12 cellular contexts compared by ENCODE assay signal in genomic region chrX:37776283-37776986, GRCh38. TPM values are rescaled to one million over a fixed set of nuclear protein-coding genes. Genes with fewer than 3 reads are reported as not detected.
DNase-seq lines count a peak whose midpoint lies in the region; ATAC-seq and TF ChIP-seq lines count a peak whose summit lies in the region.
"Had no signal": no experiment of that assay in that cellular context is flagged by ENCODE, and none has a peak within 500 bp of the region (broad histone marks: within the 10 kb centered on the region; RNA-seq: fewer than 3 reads in every experiment).

No MANE protein-coding gene starts in this region.

- H2BK12ac ChIP-seq in trophoblast cell (ENCODE audit: low read length): no peak overlapping the region

- peak overlapping the region; percentile 28 for H3K4me3 Mint-ChIP-seq in activated naive CD4-positive, alpha-beta T cell treated with anti-CD3 and anti-CD28 coated beads, Interleukin-2, amount 10 ng/mL, durations not matched to agents 7 days and 5 days

- no peak overlapping the region for H3K14ac ChIP-seq in trophoblast cell (ENCODE audit: low read length)

- H3K4me2 ChIP-seq in OCI-LY3 (ENCODE audit: low read length) (peak overlapping the region; percentile 68), trophoblast cell (ENCODE audit: low read length) (no peak overlapping the region)

- H4K12ac ChIP-seq in trophoblast cell (ENCODE audit: low read depth, low read length): no peak overlapping the region

- no peak overlapping the region for H2AK5ac ChIP-seq in trophoblast cell (ENCODE audit: low read length)

- ATAC-seq in HG02884 (IDR thresholded peaks at IDR 0.05; ENCODE audit: unreplicated experiment) (peak; percentile 58), lower lobe of right lung (no peak)
- ATAC-seq: right lobe of liver had no signal

- no peak overlapping the region for H3K4ac ChIP-seq in trophoblast cell (ENCODE audit: low read depth, low read length)

- H3K9me3 ChIP-seq in OCI-LY3 (ENCODE audit: insufficient read depth, low read length) (no peaks in the 10 kb centered on the region), lower lobe of right lung (no peaks in the 10 kb centered on the region), trophoblast cell (ENCODE audit: insufficient read depth, low read depth, low read length) (no peaks in the 10 kb centered on the region)
- H3K9me3 ChIP-seq: BE2C, right lobe of liver had no signal

- no peaks in the 10 kb centered on the region for H3K9me3 Mint-ChIP-seq in activated naive CD4-positive, alpha-beta T cell treated with anti-CD3 and anti-CD28 coated beads, Interleukin-2, amount 10 ng/mL, durations not matched to agents 7 days and 5 days

- peak overlapping the region; percentile 73 for H3K27ac Mint-ChIP-seq in activated naive CD4-positive, alpha-beta T cell treated with anti-CD3 and anti-CD28 coated beads, Interleukin-2, amount 10 ng/mL, durations not matched to agents 7 days and 5 days

- H4K8ac ChIP-seq in trophoblast cell (ENCODE audit: low read depth, low read length): no peak overlapping the region

- DNase-seq in activated naive CD4-positive, alpha-beta T cell treated with anti-CD3 and anti-CD28 coated beads, Interleukin-2, amount 10 ng/mL, durations not matched to agents 7 days and 5 days: peak; percentile 32
- no peak for DNase-seq in activated naive CD4-positive, alpha-beta T cell treated with Interleukin-2 at 50 U/mL for 16 hours
- DNase-seq in lower lobe of right lung (no peak), mesenteric fat pad (ENCODE audit: low spot score) (no peak), C1 segment of cervical spinal cord (lab: John Stamatoyannopoulos, UW) (no peak), trophoblast cell (no peak)
- DNase-seq: BE2C, H7, right lobe of liver, WERI-Rb-1 had no signal

- H2BK5ac ChIP-seq in trophoblast cell (ENCODE audit: low read depth, low read length, poor library complexity): no peak overlapping the region

- CTCF ChIA-PET in activated naive CD4-positive, alpha-beta T cell treated with anti-CD3 and anti-CD28 coated beads, Interleukin-2, amount 10 ng/mL, durations not matched to agents 7 days and 5 days (lab: Charles Lee): interaction anchor here (1.0 to 1.3 kb wide), 3 partner anchors 22 to 49 kb away, joined by 4 to 5 read pairs (median 5); no protein-coding TSS in a partner anchor

- H2BK120ac ChIP-seq in trophoblast cell (ENCODE audit: insufficient read depth, low read length, poor library complexity): no peak overlapping the region

- H3K79me2 ChIP-seq in OCI-LY3 (ENCODE audit: low read length): peaks cover 21% of the 10 kb centered on the region
- no peaks in the 10 kb centered on the region for H3K79me2 ChIP-seq in trophoblast cell (ENCODE audit: control insufficient read depth, insufficient read depth, low read length, poor library complexity)

- no peak overlapping the region for H4K91ac ChIP-seq in trophoblast cell (ENCODE audit: low read depth, low read length)

- no peaks in the 10 kb centered on the region for H4K20me1 ChIP-seq in OCI-LY3 (ENCODE audit: insufficient read depth, low read length)

- no peak overlapping the region for H3K18ac ChIP-seq in trophoblast cell (ENCODE audit: low read length)

- H3K36me3 Mint-ChIP-seq in activated naive CD4-positive, alpha-beta T cell treated with anti-CD3 and anti-CD28 coated beads, Interleukin-2, amount 10 ng/mL, durations not matched to agents 7 days and 5 days: no peaks in the 10 kb centered on the region

- H3K9ac ChIP-seq in OCI-LY3 (ENCODE audit: low read length): peak overlapping the region; percentile 77
- H3K9ac ChIP-seq in trophoblast cell (ENCODE audit: low read length): no peak overlapping the region

- H3K27ac ChIP-seq in OCI-LY3 (ENCODE audit: low read length) (peak overlapping the region; percentile 98), lower lobe of right lung (no peak overlapping the region), trophoblast cell (ENCODE audit: low read depth, low read length) (no peak overlapping the region)
- H3K27ac ChIP-seq: right lobe of liver, WERI-Rb-1 had no signal

- H2AFZ ChIP-seq in OCI-LY3 (ENCODE audit: low read depth, low read length) (no peak overlapping the region), trophoblast cell (ENCODE audit: insufficient read depth, low read length, poor library complexity) (no peak overlapping the region)

- H3K27me3 ChIP-seq in OCI-LY3 (ENCODE audit: low read depth, low read length) (no peaks in the 10 kb centered on the region), lower lobe of right lung (ENCODE audit: low read depth) (no peaks in the 10 kb centered on the region), trophoblast cell (ENCODE audit: insufficient read depth, low read length) (no peaks in the 10 kb centered on the region)
- H3K27me3 ChIP-seq: BE2C, right lobe of liver had no signal

- H3K36me3 ChIP-seq in OCI-LY3 (replicated peaks; ENCODE audit: low read depth, low read length) (peaks cover 8% of the 10 kb centered on the region), lower lobe of right lung (no peaks in the 10 kb centered on the region), trophoblast cell (ENCODE audit: control insufficient read depth in 1 of 2, insufficient read depth in 2 of 2, low read length in 2 of 2) (no peaks in the 10 kb centered on the region)
- H3K36me3 ChIP-seq: BE2C, right lobe of liver, WERI-Rb-1 had no signal

- no peaks in the 10 kb centered on the region for H3K27me3 Mint-ChIP-seq in activated naive CD4-positive, alpha-beta T cell treated with anti-CD3 and anti-CD28 coated beads, Interleukin-2, amount 10 ng/mL, durations not matched to agents 7 days and 5 days

- H3K4me1 ChIP-seq in OCI-LY3 (ENCODE audit: low read length) (peaks cover 41% of the 10 kb centered on the region), lower lobe of right lung (no peaks in the 10 kb centered on the region), trophoblast cell (ENCODE audit: control insufficient read depth in 1 of 2, insufficient read depth in 2 of 2, low read length in 2 of 2) (no peaks in the 10 kb centered on the region)
- H3K4me1 ChIP-seq: BE2C, right lobe of liver had no signal

- TF ChIP-seq CTCF in OCI-LY3 (IDR thresholded peaks at IDR 0.05; ENCODE audit: low read depth, low read length): no peak
- no peak for TF ChIP-seq CTCF in lower lobe of right lung (IDR thresholded peaks at IDR 0.05)

- intact Hi-C loops in lower lobe of right lung (cut with DNase I): no loop called here

- no peaks in the 10 kb centered on the region for H3K79me1 ChIP-seq in trophoblast cell (ENCODE audit: low read length)

- peaks cover 30% of the 10 kb centered on the region for H3K4me1 Mint-ChIP-seq in activated naive CD4-positive, alpha-beta T cell treated with anti-CD3 and anti-CD28 coated beads, Interleukin-2, amount 10 ng/mL, durations not matched to agents 7 days and 5 days

- H3K4me3 ChIP-seq in OCI-LY3 (ENCODE audit: low read length) (peak overlapping the region; percentile 57), lower lobe of right lung (no peak overlapping the region), trophoblast cell (ENCODE audit: low read depth, low read length) (no peak overlapping the region)
- H3K4me3 ChIP-seq: right lobe of liver had no signal

- H3K23ac ChIP-seq in trophoblast cell (ENCODE audit: low read length): no peak overlapping the region

RNA-seq across cellular contexts. Expression of gene CYBB, which starts 3.4 kb away (rescaled TPM):
- 420 TPM for total RNA-seq in lower lobe of right lung
- 77.0 TPM for total RNA-seq in mesenteric fat pad
- polyA plus RNA-seq in trophoblast cell (2013): 0.01 TPM in 2 replicates
